Comparison of ENCODE assay signal across 2 cellular contexts in genomic region chr1:42934541-42935312, GRCh38.
TF ChIP-seq lines count a peak whose summit lies in the region.

No MANE protein-coding gene starts in this region.

TF ChIP-seq in IMR-90, 13 proteins besides CTCF, POLR2A, EP300 and RAD21:
- no peak for TF ChIP-seq FOS (IDR thresholded peaks at IDR 0.05; ENCODE audit: low read depth, low read length)
- TF ChIP-seq SMC3 (IDR thresholded peaks at IDR 0.05; ENCODE audit: low read depth, low read length): no peak
- no peak for TF ChIP-seq MAZ (IDR thresholded peaks at IDR 0.05; ENCODE audit: borderline replicate concordance, low read depth, low read length)
- TF ChIP-seq RCOR1 (IDR thresholded peaks at IDR 0.05; ENCODE audit: insufficient replicate concordance, low read length): no peak
- TF ChIP-seq MAFK (IDR thresholded peaks at IDR 0.05; ENCODE audit: low read depth, low read length): no peak
- no peak for TF ChIP-seq USF2 (IDR thresholded peaks at IDR 0.05; ENCODE audit: low read depth, low read length)
- TF ChIP-seq ELK1 (IDR thresholded peaks at IDR 0.05; ENCODE audit: borderline replicate concordance, low read depth, low read length): no peak
- no peak for TF ChIP-seq MXI1 (IDR thresholded peaks at IDR 0.05; ENCODE audit: borderline replicate concordance, low read depth, low read length)
- TF ChIP-seq CEBPB (IDR thresholded peaks at IDR 0.05; ENCODE audit: low read depth, low read length): no peak
- TF ChIP-seq BHLHE40 (IDR thresholded peaks at IDR 0.05; ENCODE audit: low read depth, low read length): no peak
- no peak for TF ChIP-seq CHD1 (IDR thresholded peaks at IDR 0.05; ENCODE audit: low read depth, low read length)
- no peak for TF ChIP-seq NFE2L2 (IDR thresholded peaks at IDR 0.05; ENCODE audit: low read depth, low read length)
- TF ChIP-seq RFX5 (IDR thresholded peaks at IDR 0.05; ENCODE audit: low read depth, low read length): no peak

TF ChIP-seq in SK-N-SH, 30 proteins besides CTCF, POLR2A, EP300 and RAD21:
- TF ChIP-seq RFX5 (IDR thresholded peaks at IDR 0.05; ENCODE audit: low read length) (no peak), REST (IDR thresholded peaks at IDR 0.05; ENCODE audit: low read depth, low read length) (no peak), FOXJ3 (CRISPR knock-in tag; IDR thresholded peaks at IDR 0.05) (no peak), MAX (IDR thresholded peaks at IDR 0.05; ENCODE audit: low read depth) (no peak), NRF1 (IDR thresholded peaks at IDR 0.05; ENCODE audit: low read depth, low read length) (no peak), TAF1 (IDR thresholded peaks at IDR 0.05; ENCODE audit: borderline replicate concordance, low read depth, low read length) (no peak), YY1 (IDR thresholded peaks at IDR 0.05; ENCODE audit: low read depth) (no peak), MEF2A (IDR thresholded peaks at IDR 0.05; ENCODE audit: borderline replicate concordance, low read depth) (no peak), IRF3 (IDR thresholded peaks at IDR 0.05; ENCODE audit: low read depth, low read length) (no peak), GABPA (IDR thresholded peaks at IDR 0.05; ENCODE audit: low read depth) (no peak), EZH2phosphoT487 (IDR thresholded peaks at IDR 0.05; ENCODE audit: borderline replicate concordance, low read depth) (no peak), RXRA (IDR thresholded peaks at IDR 0.05; ENCODE audit: borderline replicate concordance, low read depth) (no peak), RCOR1 (IDR thresholded peaks at IDR 0.05; ENCODE audit: low read length) (no peak), CHD2 (IDR thresholded peaks at IDR 0.05; ENCODE audit: low read length, partially characterized antibody) (no peak), FOSL2 (IDR thresholded peaks at IDR 0.05; ENCODE audit: borderline replicate concordance, low read depth) (no peak), MXI1 (IDR thresholded peaks at IDR 0.05; ENCODE audit: low read depth, low read length) (no peak), ZBTB33 (IDR thresholded peaks at IDR 0.05; ENCODE audit: borderline replicate concordance, low read depth) (no peak)
